In the genomic region with DNA sequence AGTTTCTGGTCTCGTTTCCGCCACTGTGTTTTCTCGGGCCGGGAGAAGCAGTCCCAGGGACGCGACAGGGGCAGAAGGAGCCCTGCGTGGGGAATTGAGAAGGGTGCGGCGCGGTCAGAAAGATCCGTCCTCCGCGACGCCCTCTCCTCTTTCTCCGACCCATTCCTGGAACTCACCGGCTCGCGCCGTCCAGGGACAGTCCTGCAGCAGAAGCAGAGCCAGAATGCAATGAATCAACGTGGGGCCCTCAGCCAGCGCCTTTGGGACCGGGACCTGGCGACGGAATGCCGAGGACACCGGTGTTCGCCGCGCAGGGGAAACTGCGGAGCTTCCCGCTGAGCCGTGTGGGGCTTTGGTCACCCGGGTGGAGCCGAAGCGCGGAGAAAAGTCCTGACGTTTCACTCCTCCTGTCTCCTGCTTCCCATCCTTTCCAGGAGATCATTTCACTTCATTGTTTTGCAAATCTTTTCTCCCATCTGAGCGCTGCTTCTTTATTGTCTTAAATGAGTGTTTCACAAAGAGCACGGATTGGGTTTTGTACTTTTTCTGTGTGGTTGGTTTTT, we compare ENCODE assay signal across 9 cellular contexts. TPM values are rescaled to one million over a fixed set of nuclear protein-coding genes. Genes with fewer than 3 reads are reported as not detected.
DNase-seq lines count a peak whose midpoint lies in the region; ATAC-seq and TF ChIP-seq lines count a peak whose summit lies in the region.
"Had no signal": no experiment of that assay in that cellular context is flagged by ENCODE, and none has a peak within 500 bp of the region (broad histone marks: within the 10 kb centered on the region; RNA-seq: fewer than 3 reads in every experiment).

No MANE protein-coding gene starts in this region.

- H3K27me3 ChIP-seq in OCI-LY3 (ENCODE audit: low read depth, low read length) (peaks cover 49% of the 10 kb centered on the region), endodermal cell (ENCODE audit: control insufficient read depth, insufficient read depth, low read length, poor library complexity, severe bottlenecking) (peaks cover 100% of the 10 kb centered on the region), skeletal muscle satellite cell (ENCODE audit: control insufficient read depth, insufficient read depth, low read length) (peaks cover 100% of the 10 kb centered on the region), gastrocnemius medialis (peaks cover 95 to 98% (median 96%) of the 10 kb centered on the region in 3 donors)

- no peak for TF ChIP-seq CTCF in OCI-LY3 (IDR thresholded peaks at IDR 0.05; ENCODE audit: low read depth, low read length)
- no peak for TF ChIP-seq CTCF in endodermal cell (conservative IDR thresholded peaks at IDR 0.05)
- no peak for TF ChIP-seq CTCF in gastrocnemius medialis (IDR thresholded peaks at IDR 0.05 in 4 of 5, conservative IDR thresholded peaks at IDR 0.05 in 1 of 5)

- no peak overlapping the region for H3K27ac Mint-ChIP-seq in endodermal cell

- H3K27ac ChIP-seq in OCI-LY3 (ENCODE audit: low read length): no peak overlapping the region
- H3K27ac ChIP-seq in endodermal cell (ENCODE audit: low read depth, low read length): no peak overlapping the region
- H3K27ac ChIP-seq in gastrocnemius medialis: no peak overlapping the region

- peak; percentile 17 for DNase-seq in NCI-H748 (lab: John Stamatoyannopoulos, UW; ENCODE audit: unreplicated experiment)
- DNase-seq in NCI-H748 treated with DMSO at 0.1 percent for 48 hours (lab: John Stamatoyannopoulos, UW): no peak
- peak; percentile 66 for DNase-seq in endodermal cell
- DNase-seq in gastrocnemius medialis: no peak
- no peak for DNase-seq in NOMO-1 treated with DMSO at 0.1 percent for 48 hours (lab: John Stamatoyannopoulos, UW; ENCODE audit: unreplicated experiment)
- DNase-seq in NCI-H1694 (lab: John Stamatoyannopoulos, UW): no peak
- DNase-seq: activated CD4-positive, CD25-positive, alpha-beta regulatory T cell had no signal

- peaks cover 14% of the 10 kb centered on the region for H3K4me1 Mint-ChIP-seq in endodermal cell

- peak overlapping the region; percentile 94 for H3K4me3 ChIP-seq in OCI-LY3 (ENCODE audit: low read length)
- H3K4me3 ChIP-seq in endodermal cell (ENCODE audit: low read length): peak overlapping the region; percentile 74
- peak overlapping the region; percentile 64 for H3K4me3 ChIP-seq in skeletal muscle satellite cell (ENCODE audit: low read length)
- peak overlapping the region in 2 of 4 donors; percentile 6 to 56 for H3K4me3 ChIP-seq in gastrocnemius medialis

- H3K9me3 Mint-ChIP-seq in endodermal cell: peaks cover 5% of the 10 kb centered on the region

- H3K4me2 ChIP-seq in OCI-LY3 (ENCODE audit: low read length) (peak overlapping the region; percentile 97), skeletal muscle satellite cell (ENCODE audit: low read length) (peak overlapping the region; percentile 82)

- in situ Hi-C loops in gastrocnemius medialis (cut with MboI; ENCODE audit: low sequenced_read_pairs in 4 of 4): no loop called here

- WGBS in endodermal cell (ENCODE audit: insufficient coverage in 1 of 2, insufficient read length in 1 of 2), 2 experiments: 1 to 2% methylated on average over 27 to 39 of the region's 39 CpGs

- no peak for TF ChIP-seq POLR2A in gastrocnemius medialis (IDR thresholded peaks at IDR 0.05)

- H3K4me3 Mint-ChIP-seq in endodermal cell: peak overlapping the region; percentile 52

- no peaks in the 10 kb centered on the region for H3K36me3 Mint-ChIP-seq in endodermal cell (ENCODE audit: low read depth)

- no peak for ATAC-seq in gastrocnemius medialis

- intact Hi-C loops in gastrocnemius medialis (cut with DNase I; ENCODE audit: low total_unique reads): no loop called here

- peaks cover 100% of the 10 kb centered on the region for H3K27me3 Mint-ChIP-seq in endodermal cell (ENCODE audit: insufficient read depth)

- H3K9ac ChIP-seq in OCI-LY3 (ENCODE audit: low read length) (no peak overlapping the region), endodermal cell (ENCODE audit: extremely low read depth, low read length, poor library complexity, severe bottlenecking) (no peak overlapping the region), skeletal muscle satellite cell (ENCODE audit: low read depth, low read length) (no peak overlapping the region)

- H2AFZ ChIP-seq in OCI-LY3 (ENCODE audit: low read depth, low read length): no peak overlapping the region

- H3K9me3 ChIP-seq in OCI-LY3 (ENCODE audit: insufficient read depth, low read length) (no peaks in the 10 kb centered on the region), endodermal cell (ENCODE audit: control insufficient read depth, low read length) (peaks cover 10% of the 10 kb centered on the region), skeletal muscle satellite cell (replicated peaks; ENCODE audit: low read length) (peaks cover 16% of the 10 kb centered on the region), gastrocnemius medialis (peaks cover 0 to 4% (median 0%) of the 10 kb centered on the region in 3 donors)

- peaks cover 8% of the 10 kb centered on the region; the same call in 1 of the 2 replicates for H3K4me1 ChIP-seq in OCI-LY3 (ENCODE audit: low read length)
- H3K4me1 ChIP-seq in endodermal cell (ENCODE audit: control insufficient read depth, insufficient read depth, low read length): no peaks in the 10 kb centered on the region
- peaks cover 13% of the 10 kb centered on the region for H3K4me1 ChIP-seq in skeletal muscle satellite cell (ENCODE audit: control insufficient read depth, insufficient read depth, low read length)
- H3K4me1 ChIP-seq in gastrocnemius medialis: peaks cover 5 to 22% of the 10 kb centered on the region in 2 donors

- H3K36me3 ChIP-seq in OCI-LY3 (replicated peaks; ENCODE audit: low read depth, low read length): no peaks in the 10 kb centered on the region
- no peaks in the 10 kb centered on the region for H3K36me3 ChIP-seq in endodermal cell (ENCODE audit: control insufficient read depth, insufficient read depth, low read length)
- no peaks in the 10 kb centered on the region for H3K36me3 ChIP-seq in skeletal muscle satellite cell (ENCODE audit: insufficient read depth, low read length)
- H3K36me3 ChIP-seq in gastrocnemius medialis: no peaks in the 10 kb centered on the region

- no peaks in the 10 kb centered on the region for H4K20me1 ChIP-seq in OCI-LY3 (ENCODE audit: insufficient read depth, low read length)

- no peaks in the 10 kb centered on the region for H3K79me2 ChIP-seq in OCI-LY3 (ENCODE audit: low read length)

RNA-seq across cellular contexts. Expression of a gene that starts 26.4 kb away (rescaled TPM):
- total RNA-seq in endodermal cell: under 1 TPM; 0.31 to 0.55 TPM
- 4.0 TPM for polyA plus RNA-seq in endodermal cell (2013, experiment 1 of 2)
- polyA plus RNA-seq in endodermal cell (2013, experiment 2 of 2): 2.5 TPM
- total RNA-seq in skeletal muscle satellite cell (2012; rRNA removed): 0.66 and 1.3 TPM in 2 replicates
- total RNA-seq in gastrocnemius medialis: under 1 TPM in 1 of 4 donors, not detected in 3; 0.16 TPM

RNA-seq across cellular contexts. Expression of a gene that starts 35.1 kb away (rescaled TPM):
- total RNA-seq in endodermal cell (not detected), gastrocnemius medialis (not detected)
- polyA plus RNA-seq in endodermal cell (2013, experiment 1 of 2): not detected
- not detected for polyA plus RNA-seq in endodermal cell (2013, experiment 2 of 2)
- not detected in 2 replicates for total RNA-seq in skeletal muscle satellite cell (2012; rRNA removed)

RNA-seq across cellular contexts. Expression of a gene that starts 48.4 kb away (rescaled TPM):
- total RNA-seq in endodermal cell: under 1 TPM in 1 of 2 donors, not detected in 1; 0.20 TPM
- 0.78 TPM for polyA plus RNA-seq in endodermal cell (2013, experiment 1 of 2)
- 0.58 TPM for polyA plus RNA-seq in endodermal cell (2013, experiment 2 of 2)
- total RNA-seq in skeletal muscle satellite cell (2012; rRNA removed): 2.0 and 6.3 TPM in 2 replicates
- total RNA-seq in gastrocnemius medialis: under 1 TPM in 2 of 4 donors, not detected in 2; 0.44 to 0.49 TPM

Comparison
In these comparisons a context has a peak if more than half of its experiments do, and no peak if none do; other contexts are left out.
1. DNase-seq: peak in NCI-H748 (single experiment) and endodermal cell (single experiment); none in NCI-H748 treated with DMSO at 0.1 percent for 48 hours (single experiment), gastrocnemius medialis (0 of 2), NOMO-1 treated with DMSO at 0.1 percent for 48 hours (single experiment) and NCI-H1694 (single experiment).